ENCODE assay signal across 35 cellular contexts in the genomic region with DNA sequence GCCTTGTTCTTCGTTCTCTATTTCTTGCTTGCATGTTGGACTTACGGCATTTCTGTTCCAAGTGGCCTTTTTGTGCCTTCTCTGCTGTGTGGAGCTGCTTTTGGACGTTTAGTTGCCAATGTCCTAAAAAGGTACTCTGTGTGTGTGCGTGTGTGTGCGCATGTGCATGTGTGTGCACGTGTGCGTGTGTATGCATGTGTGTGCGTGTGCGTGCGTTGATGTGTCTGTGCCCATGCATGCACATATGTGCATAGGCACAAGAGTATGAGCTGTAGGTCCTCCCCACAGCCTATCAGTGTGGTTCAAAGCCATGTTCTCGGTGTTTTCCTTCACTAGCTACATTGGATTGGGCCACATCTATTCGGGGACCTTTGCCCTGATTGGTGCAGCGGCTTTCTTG. TPM values are rescaled to one million over a fixed set of nuclear protein-coding genes. Genes with fewer than 3 reads are reported as not detected.
"Had no signal": no experiment of that assay in that cellular context is flagged by ENCODE, and none has a peak within 500 bp of the region (broad histone marks: within the 10 kb centered on the region; RNA-seq: fewer than 3 reads in every experiment).

No MANE protein-coding gene starts in this region.

- H3K9me3 ChIP-seq: ascending aorta, spleen, transverse colon had no signal

- ATAC-seq: activated CD4-positive, CD25-positive, alpha-beta regulatory T cell treated with anti-CD3 and anti-CD28 coated beads, Interleukin-2, amount 50 U/mL, for 24 hours; effector memory CD8-positive, alpha-beta T cell; left colon; right cardiac atrium had no signal

- DNase-seq: activated CD4-positive, alpha-beta T cell treated with anti-CD3 and anti-CD28 coated beads for 48 hours; activated CD4-positive, alpha-beta T cell treated with anti-CD3 and anti-CD28 coated beads, Interleukin-2, amount 50 U/mL, for 48 hours; activated CD8-positive, alpha-beta memory T cell treated with anti-CD3 and anti-CD28 coated beads for 24 hours; activated gamma-delta T cell; activated naive CD4-positive, alpha-beta T cell treated with anti-CD3 and anti-CD28 coated beads, Interleukin-2, amount 10 ng/mL, durations not matched to agents 7 days and 5 days; activated naive CD8-positive, alpha-beta T cell treated with anti-CD3 and anti-CD28 coated beads, Interleukin-2, amount 10 ng/mL, durations not matched to agents 7 days and 5 days; cortex of kidney; effector memory CD8-positive, alpha-beta T cell; head of caudate nucleus; hippocampal formation; left colon; mammary epithelial cell; naive B cell; occipital lobe; right cardiac atrium; spleen; stimulated activated naive CD4-positive, alpha-beta T cell treated with Interleukin-2 at 50 U/mL for 16 hours; transverse colon had no signal

- H2AFZ ChIP-seq: parathyroid adenoma had no signal

- H3K4me1 ChIP-seq: ascending aorta, parathyroid adenoma, transverse colon had no signal

- FAIRE-seq: endothelial cell of umbilical vein, keratinocyte, TTC549 had no signal

- H3K4me3 ChIP-seq: ascending aorta, spleen, transverse colon had no signal

- H3K27ac ChIP-seq: ascending aorta, parathyroid adenoma, spleen, transverse colon, VCaP had no signal

- H3K27me3 ChIP-seq: ascending aorta, spleen, transverse colon had no signal

- H3K9ac ChIP-seq: parathyroid adenoma had no signal

- H3K79me2 ChIP-seq: parathyroid adenoma had no signal

RNA-seq across cellular contexts. Expression of a gene that starts 13.7 kb away (rescaled TPM):
- total RNA-seq: activated naive CD8-positive, alpha-beta T cell treated with anti-CD3 and anti-CD28 coated beads, Interleukin-2, amount 10 ng/mL, durations not matched to agents 7 days and 5 days; ascending aorta; endothelial cell of umbilical vein; fibroblast of lung; fibroblast of villous mesenchyme; left colon; liver; mammary epithelial cell; mesothelial cell of epicardium; neural crest cell; pulmonary artery endothelial cell; T-helper 1 cell treated with Interleukin-12 subunit alpha and Interleukin-12 subunit beta and Interleukin-4 antibody, amounts not matched to agents 30 ng/mL and 1 ng/mL, for 36 hours; transverse colon; urinary bladder had no signal
- polyA plus RNA-seq: endothelial cell of umbilical vein, fibroblast of lung, keratinocyte, mammary epithelial cell had no signal

RNA-seq across cellular contexts. Expression of a gene that starts 24.8 kb away (rescaled TPM):
- total RNA-seq: activated naive CD8-positive, alpha-beta T cell treated with anti-CD3 and anti-CD28 coated beads, Interleukin-2, amount 10 ng/mL, durations not matched to agents 7 days and 5 days; ascending aorta; cerebellum; endothelial cell of umbilical vein; fibroblast of lung; left colon; liver; neural crest cell; pulmonary artery endothelial cell; spleen; T-helper 1 cell treated with Interleukin-12 subunit alpha and Interleukin-12 subunit beta and Interleukin-4 antibody, amounts not matched to agents 30 ng/mL and 1 ng/mL, for 36 hours; temporal lobe; transverse colon; urinary bladder had no signal
- polyA plus RNA-seq: endothelial cell of umbilical vein, fibroblast of lung, keratinocyte, liver, mammary epithelial cell, urinary bladder had no signal
